ENCODE assay signal across 28 cellular contexts in the genomic region with DNA sequence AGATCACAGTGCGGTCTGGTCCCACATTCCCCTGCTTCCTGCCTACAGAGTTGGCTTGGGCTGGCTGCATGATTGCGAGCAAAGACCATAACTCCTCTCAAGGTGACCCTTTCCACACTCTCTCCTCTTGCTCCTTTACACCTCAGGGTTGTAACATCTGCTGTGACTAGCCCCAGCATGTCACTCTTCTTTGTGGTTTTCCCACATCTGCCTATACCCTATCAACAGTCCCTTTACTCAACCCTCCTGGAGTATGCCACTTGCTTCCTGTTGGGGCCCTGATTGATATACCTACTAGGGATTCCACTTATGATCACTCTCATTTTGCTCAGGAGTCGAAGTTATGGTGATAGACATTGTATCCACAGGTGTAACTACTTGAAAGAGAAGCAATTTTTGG. TPM values are rescaled to one million over a fixed set of nuclear protein-coding genes. Genes with fewer than 3 reads are reported as not detected.
DNase-seq lines count a peak whose midpoint lies in the region; ATAC-seq, FAIRE-seq and TF ChIP-seq lines count a peak whose summit lies in the region.
"Had no signal": no experiment of that assay in that cellular context is flagged by ENCODE, and none has a peak within 500 bp of the region (broad histone marks: within the 10 kb centered on the region; RNA-seq: fewer than 3 reads in every experiment).

No MANE protein-coding gene starts in this region.

- FAIRE-seq in bronchial epithelial cell (lab: Jason Lieb, UNC), result peak; percentile 18
- FAIRE-seq: astrocyte had no signal

- H3K4me3 ChIP-seq in BLaER1 treated with 17β-estradiol and CSF1 and Interleukin-3, amounts not matched to agents 10 nM and 100 nM, result no peak overlapping the region
- H3K4me3 ChIP-seq in bronchial epithelial cell (ENCODE audit: low read depth, low read length), result no peak overlapping the region
- no peak overlapping the region for H3K4me3 ChIP-seq in upper lobe of left lung
- H3K4me3 ChIP-seq: gastrocnemius medialis, hepatocyte, vagina had no signal

- peaks cover 0 to 12% (median 0%) of the 10 kb centered on the region in 11 experiments; a peak in 4 of 22 replicates for H3K9me3 ChIP-seq in BLaER1 treated with 17β-estradiol and CSF1 and Interleukin-3, amounts not matched to agents 10 nM and 100 nM (replicated peaks in 1 of 11)
- H3K9me3 ChIP-seq in upper lobe of left lung, result no peaks in the 10 kb centered on the region
- H3K9me3 ChIP-seq: gastrocnemius medialis, vagina had no signal

- no peak overlapping the region for H3K9ac ChIP-seq in BLaER1 treated with 17β-estradiol and CSF1 and Interleukin-3, amounts not matched to agents 10 nM and 100 nM
- H3K9ac ChIP-seq: KMS-11 had no signal

- no peak for TF ChIP-seq POLR2A in upper lobe of left lung (IDR thresholded peaks at IDR 0.05)

- in situ Hi-C loops in KBM-7 (cut with MboI; ENCODE audit: low pct_unique_long_range_greater_than_20kb, low sequenced_read_pairs), result no loop called here

- no peak for ATAC-seq in GM21576 (IDR thresholded peaks at IDR 0.05; ENCODE audit: unreplicated experiment)
- no peak for ATAC-seq in upper lobe of left lung (ENCODE audit: low FRiP score in 2 of 2)
- no peak for ATAC-seq in GM19324 (IDR thresholded peaks at IDR 0.05; ENCODE audit: low FRiP score, unreplicated experiment)
- ATAC-seq: activated CD8-positive, alpha-beta T cell treated with anti-CD3 and anti-CD28 coated beads for 36 hours; gastrocnemius medialis; left lobe of liver; stimulated activated naive B cell treated with anti-CD40 and anti-IgM and Interleukin-4, amounts not matched to agents 10 μg/mL and 1 μg/mL and 100 μg/mL, for 72 hours had no signal

- no peaks in the 10 kb centered on the region for H3K27me3 ChIP-seq in BLaER1 treated with 17β-estradiol and CSF1 and Interleukin-3, amounts not matched to agents 10 nM and 100 nM
- no peaks in the 10 kb centered on the region for H3K27me3 ChIP-seq in bronchial epithelial cell (ENCODE audit: control insufficient read depth, insufficient read depth, low read length)
- no peaks in the 10 kb centered on the region for H3K27me3 ChIP-seq in upper lobe of left lung
- H3K27me3 ChIP-seq: gastrocnemius medialis, hepatocyte, vagina had no signal

- peaks cover 24 to 93% (median 52%) of the 10 kb centered on the region in 10 experiments for H3K4me1 ChIP-seq in BLaER1 treated with 17β-estradiol and CSF1 and Interleukin-3, amounts not matched to agents 10 nM and 100 nM
- H3K4me1 ChIP-seq in upper lobe of left lung, result peaks cover 17 to 30% (median 26%) of the 10 kb centered on the region in 4 donors
- H3K4me1 ChIP-seq: gastrocnemius medialis had no signal

- no peak for TF ChIP-seq EP300 in upper lobe of left lung (IDR thresholded peaks at IDR 0.05)

- TF ChIP-seq CTCF in bronchial epithelial cell (IDR thresholded peaks at IDR 0.05; ENCODE audit: insufficient read depth, low read length, severe bottlenecking), result no peak
- TF ChIP-seq CTCF in upper lobe of left lung (IDR thresholded peaks at IDR 0.05), result no peak

- no peaks in the 10 kb centered on the region for H3K36me3 ChIP-seq in BLaER1 treated with 17β-estradiol and CSF1 and Interleukin-3, amounts not matched to agents 10 nM and 100 nM
- no peaks in the 10 kb centered on the region for H3K36me3 ChIP-seq in bronchial epithelial cell (ENCODE audit: control insufficient read depth, insufficient read depth, low read length)
- H3K36me3 ChIP-seq in upper lobe of left lung, result no peaks in the 10 kb centered on the region
- H3K36me3 ChIP-seq: gastrocnemius medialis, vagina had no signal

- H4K20me1 ChIP-seq in BLaER1 treated with 17β-estradiol and CSF1 and Interleukin-3, amounts not matched to agents 10 nM and 100 nM, result no peaks in the 10 kb centered on the region

- DNase-seq in NCI-H187 treated with DMSO at 0.1 percent for 48 hours (lab: John Stamatoyannopoulos, UW) (peak; percentile 7), NCI-H187 (lab: John Stamatoyannopoulos, UW) (no peak), KBM-7 (peak; percentile 36), bronchial epithelial cell (ENCODE audit: low read depth) (no peak), upper lobe of left lung (no peak)
- DNase-seq: activated CD4-positive, alpha-beta T cell treated with anti-CD3 and anti-CD28 coated beads for 1 hour; activated CD8-positive, alpha-beta T cell treated with anti-CD3 and anti-CD28 coated beads for 36 hours; CD4-positive, alpha-beta T cell; central memory CD4-positive, alpha-beta T cell; dermis blood vessel endothelial cell; gastrocnemius medialis; GDM1; HCEC 1CT; MV-4-11; NCI-H146; NCI-H2227 treated with DMSO at 0.1 percent for 48 hours; occipital lobe; RPMI8226; stimulated activated CD4-positive, alpha-beta T cell treated with anti-CD3 and anti-CD28 coated beads, Interleukin-4, amount 100 ng/mL, for 4 hours; stimulated activated naive B cell treated with anti-CD40 and anti-IgM and Interleukin-4, amounts not matched to agents 10 μg/mL and 1 μg/mL and 100 μg/mL, for 72 hours had no signal

- peak overlapping the region in 9 of 11 experiments; percentile 13 to 98 (median 32); a peak in 14 of 22 replicates for H3K27ac ChIP-seq in BLaER1 treated with 17β-estradiol and CSF1 and Interleukin-3, amounts not matched to agents 10 nM and 100 nM
- H3K27ac ChIP-seq in upper lobe of left lung, result no peak overlapping the region
- H3K27ac ChIP-seq: gastrocnemius medialis, hepatocyte, KMS-11, vagina had no signal

- peak overlapping the region; percentile 3 to 71 (median 35); a peak in 18 of 22 replicates for H3K4me2 ChIP-seq in BLaER1 treated with 17β-estradiol and CSF1 and Interleukin-3, amounts not matched to agents 10 nM and 100 nM
- H3K4me2 ChIP-seq: hepatocyte, KMS-11 had no signal

- 94 to 96% methylated on average over 3 of the region's 3 CpGs for WGBS in upper lobe of left lung, 2 donors

RNA-seq across cellular contexts. Expression of a gene that starts 58.9 kb away (rescaled TPM):
- 13.4 and 73.4 TPM in 2 replicates for total RNA-seq in bronchial epithelial cell
- 100 to 1,000 TPM; 118 to 426 (median 199) TPM for total RNA-seq in upper lobe of left lung

Comparison
In these comparisons a context has a peak if more than half of its experiments do, and no peak if none do; other contexts are left out.
1. DNase-seq: peak in NCI-H187 treated with DMSO at 0.1 percent for 48 hours (single experiment) and KBM-7 (single experiment); none in NCI-H187 (0 of 2), bronchial epithelial cell (single experiment) and upper lobe of left lung (0 of 2).
2. H3K27ac ChIP-seq: peak in BLaER1 treated with 17β-estradiol and CSF1 and Interleukin-3, amounts not matched to agents 10 nM and 100 nM (9 of 11); none in upper lobe of left lung (0 of 4).